In genomic region chr1:41492341-41492848, GRCh38 we compare ENCODE assay signal across 1 cellular context.
TF ChIP-seq lines count a peak whose summit lies in the region.

No MANE protein-coding gene starts in this region.

TF ChIP-seq in A549, 52 proteins besides CTCF, POLR2A, EP300 and RAD21 (continued from another document):
- TF ChIP-seq ZC3H11A (IDR thresholded peaks at IDR 0.05) (no peak), RCOR1 (IDR thresholded peaks at IDR 0.05; ENCODE audit: low read depth, low read length) (no peak), KDM1A (IDR thresholded peaks at IDR 0.05; ENCODE audit: low read depth) (peak; percentile 55; the same call in 1 of the 2 replicates), RNF2 (IDR thresholded peaks at IDR 0.05; ENCODE audit: borderline replicate concordance, low read depth) (no peak), RFX5 (IDR thresholded peaks at IDR 0.05) (no peak), HEYL (CRISPR knock-in tag; IDR thresholded peaks at IDR 0.05) (no peak)
TF ChIP-seq in A549: peak in this region for 3.
